In genomic region chr4:182917182-182918043, GRCh38 we compare ENCODE assay signal across 8 cellular contexts. TPM values are rescaled to one million over a fixed set of nuclear protein-coding genes. Genes with fewer than 3 reads are reported as not detected.
A peak's percentile ranks its signal among the peaks of the same experiment; 100 is the strongest.
DNase-seq lines count a peak whose midpoint lies in the region; ATAC-seq, FAIRE-seq and TF ChIP-seq lines count a peak whose summit lies in the region.

TSS of gene DCTD (minus strand) at chr4:182917386. CDS start at chr4:182915568, 1,818 bp downstream.

- peak within 1 kb of the TSS; percentile 94 for H2AK9ac ChIP-seq in IMR-90 (replicated peaks; ENCODE audit: low read depth, low read length, poor library complexity)

- ATAC-seq in GM21447 (IDR thresholded peaks at IDR 0.05; ENCODE audit: unreplicated experiment), result peak; percentile 82
- peak; percentile 85 for ATAC-seq in IMR-90 (ENCODE audit: low read depth)
- ATAC-seq in left cardiac atrium, result peak; percentile 90 to 93
- ATAC-seq in psoas muscle, result peak; percentile 87 to 88 (median 88)

- H4K20me1 ChIP-seq in IMR-90 (ENCODE audit: insufficient read depth, low read length), result no peaks in the 10 kb centered on the region

- peak within 1 kb of the TSS; percentile 88 for H3K14ac ChIP-seq in IMR-90 (replicated peaks; ENCODE audit: low read depth, low read length)

- H3K36me3 ChIP-seq in IMR-90 (ENCODE audit: control insufficient read depth, insufficient read depth, low read length) (peaks cover 23% of the 10 kb centered on the region), psoas muscle (ENCODE audit: insufficient read depth in 1 of 2, low read depth in 1 of 2) (peaks cover 3 to 29% of the 10 kb centered on the region in 2 donors)

- peak within 1 kb of the TSS; percentile 97 for H3K27ac ChIP-seq in IMR-90 (ENCODE audit: insufficient read depth, low read length)
- H3K27ac ChIP-seq in adipose tissue (ENCODE audit: low read depth, low read length), result peak within 1 kb of the TSS; percentile 95
- H3K27ac ChIP-seq in psoas muscle, result peak within 1 kb of the TSS; percentile 97

- H3K27me3 ChIP-seq in IMR-90 (ENCODE audit: control insufficient read depth, insufficient read depth, low read length) (no peaks in the 10 kb centered on the region), psoas muscle (ENCODE audit: insufficient read depth in 3 of 3, low read length in 2 of 3) (no peaks in the 10 kb centered on the region)

- POLR2A ChIA-PET in IMR-90 (lab: Charles Lee; ENCODE audit: unreplicated experiment), result interaction anchor here (0.6 kb wide), 1 partner anchor 181 kb away, joined by 3 read pairs; no protein-coding TSS in a partner anchor

- peak within 1 kb of the TSS; percentile 99 for H3K23ac ChIP-seq in IMR-90 (ENCODE audit: low read depth, low read length)

- H3K4me2 ChIP-seq in IMR-90 (ENCODE audit: low read depth, low read length), result peak within 1 kb of the TSS; percentile 94

- TF ChIP-seq POLR2A in IMR-90 (IDR thresholded peaks at IDR 0.05; ENCODE audit: low read depth, low read length), result peak; percentile 39

- H4K91ac ChIP-seq in IMR-90 (ENCODE audit: insufficient read depth, low read depth, low read length), result peak within 1 kb of the TSS; percentile 96

- peaks cover 25% of the 10 kb centered on the region for H3K9me1 ChIP-seq in IMR-90 (ENCODE audit: insufficient read depth, low read length)

- peak within 1 kb of the TSS; percentile 90 to 97 for H4K8ac ChIP-seq in IMR-90 (ENCODE audit: low read depth in 2 of 2, low read length in 2 of 2)

- peak within 1 kb of the TSS; percentile 8 for H2BK20ac ChIP-seq in IMR-90 (ENCODE audit: low read depth, low read length)

- peak within 1 kb of the TSS; percentile 91 for H4K5ac ChIP-seq in IMR-90 (ENCODE audit: low read depth, low read length)

- TF ChIP-seq RAD21 in IMR-90 (IDR thresholded peaks at IDR 0.05; ENCODE audit: low read length), result no peak; the same call in 1 of the 2 replicates

- FAIRE-seq in urothelium cell line (lab: Jason Lieb, UNC), result no peak

- CTCF ChIA-PET in IMR-90 (lab: Yijun Ruan, JAX), result interaction anchor here (0.6 kb wide), 2 partner anchors 422 to 575 kb away, joined by 3 read pairs; no protein-coding TSS in a partner anchor

- H2BK120ac ChIP-seq in IMR-90 (ENCODE audit: low read depth, low read length), result peak within 1 kb of the TSS; percentile 88

- H3K4ac ChIP-seq in IMR-90 (ENCODE audit: low read depth, low read length), result peak within 1 kb of the TSS; percentile 98

- peak within 1 kb of the TSS; percentile 91 for H2BK5ac ChIP-seq in IMR-90 (ENCODE audit: low read depth, low read length, poor library complexity, severe bottlenecking)

- TF ChIP-seq CTCF in IMR-90 (conservative IDR thresholded peaks at IDR 0.05; ENCODE audit: low read depth, low read length), result peak; percentile 29
- TF ChIP-seq CTCF in psoas muscle (IDR thresholded peaks at IDR 0.05), result peak; percentile 37

- in situ Hi-C loops in IMR-90 (cut with MboI; ENCODE audit: low sequenced_read_pairs), result no loop called here

- BruUV-seq in IMR-90 (replicated peaks; lab: Mats Ljungman, UMichigan), result no TSS peak

- H2AFZ ChIP-seq in IMR-90 (replicated peaks; ENCODE audit: low read length, poor library complexity), result peak within 1 kb of the TSS; percentile 97

- peak within 1 kb of the TSS; percentile 84 for H3K18ac ChIP-seq in IMR-90 (ENCODE audit: low read depth, low read length)

- peak within 1 kb of the TSS; percentile 93 for H3K56ac ChIP-seq in IMR-90 (ENCODE audit: extremely low read depth, insufficient read depth, low read length)

- H3K79me1 ChIP-seq in IMR-90 (ENCODE audit: low read depth in 1 of 2, low read length in 2 of 2), result peaks cover 32 to 50% of the 10 kb centered on the region in 2 experiments

- H3K4me3 ChIP-seq in IMR-90 (ENCODE audit: insufficient read depth, low read depth, low read length), result peak within 1 kb of the TSS; percentile 65
- peak within 1 kb of the TSS; percentile 92 for H3K4me3 ChIP-seq in psoas muscle

- WGBS in IMR-90 (ENCODE audit: extremely low coverage in 2 of 2, insufficient read length in 1 of 2), 2 experiments, result 7% methylated on average over 9 of the region's 106 CpGs; no CpG with 5 or more reads in 1 of the 2 experiments
- WGBS in adipose tissue, 3 donors, result 0 to 1% (median 1%) methylated on average over 73 to 105 of the region's 106 CpGs
- 0% methylated on average over 56 to 105 of the region's 106 CpGs for WGBS in psoas muscle, 3 donors

- H2AK5ac ChIP-seq in IMR-90 (ENCODE audit: low read depth, low read length), result peak within 1 kb of the TSS; percentile 93

- dilution Hi-C loops in IMR-90 (cut with HindIII; ENCODE audit: low sequenced_read_pairs, unreplicated experiment), result loop anchor here (25.0 kb wide), 1 partner anchor 345 kb away; no protein-coding TSS in a partner anchor

- peaks cover 16% of the 10 kb centered on the region for H3K4me1 ChIP-seq in IMR-90 (ENCODE audit: control insufficient read depth, insufficient read depth, low read length)
- peaks cover 6% of the 10 kb centered on the region for H3K4me1 ChIP-seq in psoas muscle

- DNase-seq in ELF-1 (ENCODE audit: low read depth, low spot score) (peak; percentile 80), IMR-90 (peak; percentile 65), T-helper 1 cell (peak; percentile 58 to 83 (median 65)), left cardiac atrium (peak; percentile 88), psoas muscle (peak; percentile 84 to 89), urothelium cell line (ENCODE audit: low spot score) (peak; percentile 80)

- H3K9me3 ChIP-seq in IMR-90 (ENCODE audit: control insufficient read depth, insufficient read depth, low read length) (no peaks in the 10 kb centered on the region), psoas muscle (no peaks in the 10 kb centered on the region)

- H2BK15ac ChIP-seq in IMR-90 (ENCODE audit: low read depth, low read length), result peak within 1 kb of the TSS; percentile 57; the same call in 2 of the 3 replicates

- peak within 1 kb of the TSS; percentile 91 for H3K9ac ChIP-seq in IMR-90 (ENCODE audit: low read depth, low read length)

- intact Hi-C loops in IMR-90 (cut with micrococcal nuclease) (no loop called here), left cardiac atrium (cut with DNase I) (no loop called here), psoas muscle (cut with DNase I) (no loop called here)

TF ChIP-seq in IMR-90, 13 proteins besides CTCF, POLR2A, EP300 and RAD21:
- peak; percentile 35; the same call in 1 of the 2 replicates for TF ChIP-seq BHLHE40 (IDR thresholded peaks at IDR 0.05; ENCODE audit: low read depth, low read length)
- TF ChIP-seq MAZ (IDR thresholded peaks at IDR 0.05; ENCODE audit: borderline replicate concordance, low read depth, low read length), result peak; percentile 44; the same call in 1 of the 2 replicates
- TF ChIP-seq MXI1 (IDR thresholded peaks at IDR 0.05; ENCODE audit: borderline replicate concordance, low read depth, low read length), result 0 out of 2 replicates have a peak, but pooled peaks have one; percentile 38
- TF ChIP-seq RFX5 (IDR thresholded peaks at IDR 0.05; ENCODE audit: low read depth, low read length), result no peak
- no peak for TF ChIP-seq MAFK (IDR thresholded peaks at IDR 0.05; ENCODE audit: low read depth, low read length)
- TF ChIP-seq SMC3 (IDR thresholded peaks at IDR 0.05; ENCODE audit: low read depth, low read length), result no peak
- no peak for TF ChIP-seq USF2 (IDR thresholded peaks at IDR 0.05; ENCODE audit: low read depth, low read length)

RNA-seq across cellular contexts. Expression of gene DCTD, which starts in this region (rescaled TPM):
- 84.2 and 90.3 TPM in 2 replicates for total RNA-seq in IMR-90 (2012; rRNA removed)
- 113 and 127 TPM in 2 replicates for polyA plus RNA-seq in IMR-90 (2012; rRNA removed)
- 99.3 and 108 TPM in 2 replicates for polyA plus RNA-seq in IMR-90 (2012; cell fraction: cytosol; rRNA removed)
- 122 and 215 TPM in 2 replicates for polyA plus RNA-seq in IMR-90 (2012; cell fraction: nucleus; rRNA removed; ENCODE audit: low replicate concordance)
- polyA plus RNA-seq in adipose tissue, result 10 to 100 TPM; 36.3 to 74.9 (median 61.8) TPM
- 10 to 100 TPM; 49.8 to 63.8 TPM for total RNA-seq in left cardiac atrium
- total RNA-seq in psoas muscle, result 10 to 100 TPM; 35.3 to 54.0 (median 47.0) TPM
- 10 to 100 TPM; 30.5 to 63.4 (median 56.9) TPM for polyA plus RNA-seq in psoas muscle

Comparison
In these comparisons a context has a peak if more than half of its experiments do, and no peak if none do; other contexts are left out.
1. Peak in every context shown above with its lines: DNase-seq, ATAC-seq, H3K4me3 ChIP-seq and H3K27ac ChIP-seq.